Comparison of ENCODE assay signal across 22 cellular contexts in genomic region chr2:171036532-171036931, GRCh38.
"Had no signal": no experiment of that assay in that cellular context is flagged by ENCODE, and none has a peak within 500 bp of the region (broad histone marks: within the 10 kb centered on the region; RNA-seq: fewer than 3 reads in every experiment).

No MANE protein-coding gene starts in this region.

- H3K27me3 Mint-ChIP-seq: naive thymus-derived CD4-positive, alpha-beta T cell; stimulated activated memory B cell treated with anti-CD40 and anti-IgM and Interleukin-4, amounts not matched to agents 10 μg/mL and 1 μg/mL and 100 μg/mL, for 72 hours; stimulated activated naive CD8-positive, alpha-beta T cell treated with anti-CD3 and anti-CD28 coated beads, Interleukin-15, Interleukin-2, amounts not matched to agents 100 ng/mL and 50 ng/mL, for 24 hours had no signal

- ATAC-seq: esophagus mucosa; heart left ventricle; left lobe of liver; naive thymus-derived CD4-positive, alpha-beta T cell; right lobe of liver; stimulated activated memory B cell treated with anti-CD40 and anti-IgM and Interleukin-4, amounts not matched to agents 10 μg/mL and 1 μg/mL and 100 μg/mL, for 72 hours; upper lobe of right lung had no signal

- DNase-seq: effector memory CD4-positive, alpha-beta T cell; heart left ventricle; hippocampal formation; mammary epithelial cell; naive thymus-derived CD4-positive, alpha-beta T cell; nephron progenitor cell; right lobe of liver; spleen; stimulated activated CD4-positive, alpha-beta T cell treated with anti-CD3 and anti-CD28 coated beads, Interleukin-15, amount 100 ng/mL, for 24 hours; stimulated activated CD4-positive, alpha-beta T cell treated with anti-CD3 and anti-CD28 coated beads, Interleukin-1b, Interleukin-23, amount 100 ng/mL, for 48 hours; stimulated activated CD4-positive, alpha-beta T cell treated with anti-CD3 and anti-CD28 coated beads, Interleukin-4, amount 100 ng/mL, for 24 hours; tibial artery; upper lobe of right lung had no signal

- H3K36me3 ChIP-seq: prostate gland had no signal

- H3K27ac Mint-ChIP-seq: stimulated activated memory B cell treated with anti-CD40 and anti-IgM and Interleukin-4, amounts not matched to agents 10 μg/mL and 1 μg/mL and 100 μg/mL, for 72 hours; stimulated activated naive CD8-positive, alpha-beta T cell treated with anti-CD3 and anti-CD28 coated beads, Interleukin-15, Interleukin-2, amounts not matched to agents 100 ng/mL and 50 ng/mL, for 24 hours had no signal

- H3K4me3 ChIP-seq: heart left ventricle, prostate gland, right lobe of liver, spleen, tibial artery, upper lobe of right lung, vagina had no signal

- FAIRE-seq: endometrium, frontal cortex had no signal

- H3K4me1 Mint-ChIP-seq: stimulated activated memory B cell treated with anti-CD40 and anti-IgM and Interleukin-4, amounts not matched to agents 10 μg/mL and 1 μg/mL and 100 μg/mL, for 72 hours had no signal

- H3K27ac ChIP-seq: heart left ventricle, parathyroid adenoma, prostate gland, right lobe of liver, spleen, tibial artery, upper lobe of right lung, vagina had no signal

- H3K4me3 Mint-ChIP-seq: naive thymus-derived CD4-positive, alpha-beta T cell; nephron progenitor cell; stimulated activated memory B cell treated with anti-CD40 and anti-IgM and Interleukin-4, amounts not matched to agents 10 μg/mL and 1 μg/mL and 100 μg/mL, for 72 hours; stimulated activated naive CD8-positive, alpha-beta T cell treated with anti-CD3 and anti-CD28 coated beads, Interleukin-15, Interleukin-2, amounts not matched to agents 100 ng/mL and 50 ng/mL, for 24 hours had no signal

- H3K4me1 ChIP-seq: heart left ventricle, parathyroid adenoma, prostate gland, right lobe of liver, spleen, tibial artery, upper lobe of right lung, vagina had no signal

- H3K27me3 ChIP-seq: heart left ventricle, right lobe of liver, spleen, tibial artery, upper lobe of right lung, vagina had no signal

- H3K9me3 ChIP-seq: heart left ventricle, prostate gland, right lobe of liver, tibial artery, upper lobe of right lung, vagina had no signal
